In the genomic region with DNA sequence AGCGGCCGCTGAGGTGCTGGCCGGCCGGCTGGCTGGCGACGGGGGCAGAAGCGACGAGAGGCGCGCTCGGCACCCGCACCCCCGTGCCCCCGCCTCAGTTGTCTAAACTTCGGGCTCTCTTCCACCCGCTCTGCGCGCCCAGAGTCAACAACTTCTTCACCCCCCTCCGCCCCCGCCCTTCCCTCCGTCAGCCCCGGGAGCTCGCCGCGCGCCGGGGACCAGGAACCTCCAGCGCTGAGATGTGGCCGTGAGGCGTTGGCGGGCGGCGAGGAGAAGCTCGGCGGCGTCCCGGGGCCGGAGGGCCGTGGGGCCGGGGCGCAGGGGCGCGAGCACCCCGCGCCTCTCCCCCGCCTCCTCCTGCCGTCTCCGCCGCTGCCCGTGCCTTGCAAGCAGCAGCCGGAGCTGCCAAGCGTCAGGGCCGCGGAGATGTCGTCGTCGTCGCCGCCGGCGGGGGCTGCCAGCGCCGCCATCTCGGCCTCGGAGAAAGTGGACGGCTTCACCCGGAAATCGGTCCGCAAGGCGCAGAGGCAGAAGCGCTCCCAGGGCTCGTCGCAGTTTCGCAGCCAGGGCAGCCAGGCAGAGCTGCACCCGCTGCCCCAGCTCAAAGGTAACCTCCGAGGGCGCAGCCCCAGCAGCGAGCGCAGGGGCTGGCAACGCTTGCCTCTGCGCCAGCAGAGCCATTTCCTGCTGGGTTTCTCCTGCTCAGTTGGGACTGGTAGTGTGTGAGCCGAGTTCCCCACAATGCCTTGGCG, we compare ENCODE assay signal across 8 cellular contexts. TPM values are rescaled to one million over a fixed set of nuclear protein-coding genes. Genes with fewer than 3 reads are reported as not detected.
DNase-seq lines count a peak whose midpoint lies in the region; ATAC-seq, FAIRE-seq and TF ChIP-seq lines count a peak whose summit lies in the region.

No MANE protein-coding gene starts in this region.

- H3K36me3 ChIP-seq in HepG2 (replicated peaks in 1 of 2; ENCODE audit: control insufficient read depth in 1 of 2, insufficient read depth in 2 of 2, low read length in 2 of 2): no peaks in the 10 kb centered on the region

- FAIRE-seq in HepG2 (lab: Jason Lieb, UNC): no peak

- H3K4me3 ChIP-seq in HepG2 (replicated peaks in 1 of 3; ENCODE audit: insufficient read depth in 1 of 3, low read depth in 2 of 3, low read length in 3 of 3): peak overlapping the region; percentile 85 to 98 (median 96)

- WGBS in HepG2 (ENCODE audit: low lambda C conversion rate): 0% methylated on average over 2 of the region's 83 CpGs

- CTCF ChIA-PET in HepG2 (lab: Yijun Ruan, JAX; ENCODE audit: low intra/inter-chr PET ratio, low total read pairs): no interaction called here

- in situ Hi-C loops in HepG2 (cut with HindIII; ENCODE audit: extremely low pct_ligation_motif_present, low pct_unique_long_range_greater_than_20kb): no loop called here

- no TSS peak for BruUV-seq in HepG2 (replicated peaks; lab: Mats Ljungman, UMichigan)

- no peak overlapping the region for H2AFZ ChIP-seq in HepG2 (ENCODE audit: low read length)

- ATAC-seq in HG02678 (IDR thresholded peaks at IDR 0.05; ENCODE audit: unreplicated experiment) (peak; percentile 10), HepG2 (peak; percentile 39)
- peak; percentile 7 to 9 for ATAC-seq in activated CD4-positive, CD25-positive, alpha-beta regulatory T cell treated with anti-CD3 and anti-CD28 coated beads, Interleukin-2, amount 50 U/mL, for 24 hours

- no peaks in the 10 kb centered on the region; a peak in 1 of 5 replicates for H3K27me3 ChIP-seq in HepG2 (ENCODE audit: control insufficient read depth in 1 of 2, insufficient read depth in 2 of 2, low read length in 2 of 2)

- no peak for TF ChIP-seq EP300 in HepG2 (IDR thresholded peaks at IDR 0.05; ENCODE audit: low read depth in 2 of 2, low read length in 2 of 2)
- TF ChIP-seq EP300 in HepG2 (CRISPR knock-in tag; IDR thresholded peaks at IDR 0.05; ENCODE audit: borderline replicate concordance): 0 out of 2 replicates have a peak, but pooled peaks have one; percentile 16

- peak overlapping the region; percentile 91 for H3K27ac ChIP-seq in HepG2 (ENCODE audit: extremely low read length, insufficient read depth, low read length)

- H3K9me3 ChIP-seq in HepG2 (ENCODE audit: low read length): no peaks in the 10 kb centered on the region

- H3K79me2 ChIP-seq in HepG2 (ENCODE audit: insufficient read depth, low read length): peaks cover 53% of the 10 kb centered on the region

- H3K9ac ChIP-seq in HepG2 (ENCODE audit: insufficient read depth, low read depth, low read length): peak overlapping the region; percentile 91

- TF ChIP-seq CTCF in HepG2 (CRISPR knock-in tag; IDR thresholded peaks at IDR 0.05): no peak

- H3K4me2 ChIP-seq in HepG2 (ENCODE audit: low read depth, low read length): peak overlapping the region; percentile 82

- H4K20me1 ChIP-seq in HepG2 (ENCODE audit: insufficient read depth, low read length): peaks cover 42% of the 10 kb centered on the region

- peaks cover 40% of the 10 kb centered on the region for H3K4me1 ChIP-seq in HepG2 (ENCODE audit: insufficient read depth, low read length)

- peak; percentile 60 for DNase-seq in NCI-H1436 (lab: John Stamatoyannopoulos, UW)
- DNase-seq in NCI-H1436 treated with DMSO at 0.1 percent for 48 hours (lab: John Stamatoyannopoulos, UW): no peak
- peak; percentile 56 for DNase-seq in NCI-H146 (lab: John Stamatoyannopoulos, UW)
- peak; percentile 34 for DNase-seq in cerebellum (ENCODE audit: low spot score)
- no peak for DNase-seq in HepG2 (ENCODE audit: low spot score)
- peak; percentile 61 to 63 for DNase-seq in stimulated activated CD4-positive, alpha-beta T cell treated with anti-CD3 and anti-CD28 coated beads, Interleukin-4, amount 100 ng/mL, for 48 hours (ENCODE audit: low read depth in 2 of 2)

- POLR2A ChIA-PET in HepG2 (lab: Yijun Ruan, JAX): interaction anchor here (0.6 to 2.0 kb wide), 12 partner anchors 24 to 250 kb away, joined by 3 to 18 read pairs (median 4); a partner anchor contains a TSS

- TF ChIP-seq POLR2A in HepG2 (IDR thresholded peaks at IDR 0.05; ENCODE audit: insufficient read depth in 1 of 2, low read depth in 2 of 2, low read length in 2 of 2): peak in 1 of 2 experiments; percentile 48; a peak in 1 of 4 replicates

- intact Hi-C loops in HepG2 (cut with micrococcal nuclease; ENCODE audit: unreplicated experiment): loop anchor here (1.0 to 5.0 kb wide), 4 partner anchors 30 to 171 kb away; no protein-coding TSS in a partner anchor

- peak; percentile 15; the same call in 1 of the 2 replicates for TF ChIP-seq RAD21 in HepG2 (CRISPR knock-in tag; IDR thresholded peaks at IDR 0.05)

TF ChIP-seq in HepG2, 621 proteins besides CTCF, POLR2A, EP300 and RAD21 (continues in another document):
- TF ChIP-seq NR1H2 (CRISPR knock-in tag; IDR thresholded peaks at IDR 0.05; ENCODE audit: borderline replicate concordance, low read depth) (no peak), ZNF772 (CRISPR knock-in tag; IDR thresholded peaks at IDR 0.05) (no peak), HES4 (CRISPR knock-in tag; IDR thresholded peaks at IDR 0.05; ENCODE audit: borderline replicate concordance) (no peak), ZFP37 (CRISPR knock-in tag; IDR thresholded peaks at IDR 0.05; ENCODE audit: borderline replicate concordance) (no peak), MXI1 (IDR thresholded peaks at IDR 0.05; ENCODE audit: borderline replicate concordance, low read depth, low read length) (no peak), PHF5A (CRISPR knock-in tag; IDR thresholded peaks at IDR 0.05; ENCODE audit: low read depth, unreplicated experiment) (no peak), ZNF841 (CRISPR knock-in tag; IDR thresholded peaks at IDR 0.05; ENCODE audit: borderline replicate concordance) (no peak), ZBTB1 (CRISPR knock-in tag; IDR thresholded peaks at IDR 0.05; ENCODE audit: borderline replicate concordance) (no peak), KAT8 (CRISPR knock-in tag; IDR thresholded peaks at IDR 0.05) (no peak), ZNF430 (CRISPR knock-in tag; IDR thresholded peaks at IDR 0.05) (no peak)
- TF ChIP-seq, protein P1, sequence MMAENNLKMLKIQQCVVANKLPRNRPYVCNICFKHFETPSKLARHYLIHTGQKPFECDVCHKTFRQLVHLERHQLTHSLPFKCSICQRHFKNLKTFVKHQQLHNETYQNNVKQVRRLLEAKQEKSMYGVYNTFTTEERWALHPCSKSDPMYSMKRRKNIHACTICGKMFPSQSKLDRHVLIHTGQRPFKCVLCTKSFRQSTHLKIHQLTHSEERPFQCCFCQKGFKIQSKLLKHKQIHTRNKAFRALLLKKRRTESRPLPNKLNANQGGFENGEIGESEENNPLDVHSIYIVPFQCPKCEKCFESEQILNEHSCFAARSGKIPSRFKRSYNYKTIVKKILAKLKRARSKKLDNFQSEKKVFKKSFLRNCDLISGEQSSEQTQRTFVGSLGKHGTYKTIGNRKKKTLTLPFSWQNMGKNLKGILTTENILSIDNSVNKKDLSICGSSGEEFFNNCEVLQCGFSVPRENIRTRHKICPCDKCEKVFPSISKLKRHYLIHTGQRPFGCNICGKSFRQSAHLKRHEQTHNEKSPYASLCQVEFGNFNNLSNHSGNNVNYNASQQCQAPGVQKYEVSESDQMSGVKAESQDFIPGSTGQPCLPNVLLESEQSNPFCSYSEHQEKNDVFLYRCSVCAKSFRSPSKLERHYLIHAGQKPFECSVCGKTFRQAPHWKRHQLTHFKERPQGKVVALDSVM (CRISPR knock-in tag; IDR thresholded peaks at IDR 0.05): no peak
- TF ChIP-seq, protein P2, sequence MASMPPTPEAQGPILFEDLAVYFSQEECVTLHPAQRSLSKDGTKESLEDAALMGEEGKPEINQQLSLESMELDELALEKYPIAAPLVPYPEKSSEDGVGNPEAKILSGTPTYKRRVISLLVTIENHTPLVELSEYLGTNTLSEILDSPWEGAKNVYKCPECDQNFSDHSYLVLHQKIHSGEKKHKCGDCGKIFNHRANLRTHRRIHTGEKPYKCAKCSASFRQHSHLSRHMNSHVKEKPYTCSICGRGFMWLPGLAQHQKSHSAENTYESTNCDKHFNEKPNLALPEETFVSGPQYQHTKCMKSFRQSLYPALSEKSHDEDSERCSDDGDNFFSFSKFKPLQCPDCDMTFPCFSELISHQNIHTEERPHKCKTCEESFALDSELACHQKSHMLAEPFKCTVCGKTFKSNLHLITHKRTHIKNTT (CRISPR knock-in tag; IDR thresholded peaks at IDR 0.05): no peak

RNA-seq across cellular contexts. Expression of a gene that starts 0.7 kb away (rescaled TPM):
- total RNA-seq in cerebellum (15.7 TPM), HepG2 (2016; rRNA removed; fragmentation: Illumina TruSeq; extraction: Trizol) (22.0 and 26.5 TPM in 2 replicates)
- 6.9 and 7.3 TPM in 2 replicates for total RNA-seq in HepG2 (2016; cell fraction: cytosol; rRNA removed; fragmentation: Illumina TruSeq; extraction: Trizol; ENCODE audit: low read depth)
- 21.8 and 25.0 TPM in 2 replicates for total RNA-seq in HepG2 (2016; cell fraction: insoluble cytoplasmic fraction; rRNA removed; fragmentation: Illumina TruSeq; extraction: Trizol)
- 22.7 and 24.3 TPM in 2 replicates for total RNA-seq in HepG2 (2016; cell fraction: membrane; rRNA removed; fragmentation: Illumina TruSeq; extraction: Trizol)
- 15.8 and 16.6 TPM in 2 replicates for total RNA-seq in HepG2 (2016; cell fraction: nucleus; rRNA removed; fragmentation: Illumina TruSeq; extraction: Trizol)
- 27.5 and 31.4 TPM in 2 replicates for polyA plus RNA-seq in HepG2 (2011; rRNA removed)
- polyA plus RNA-seq in HepG2 (2011; cell fraction: cytosol; rRNA removed): 14.2 and 20.6 TPM in 2 replicates
- 13.4 and 15.4 TPM in 2 replicates for polyA plus RNA-seq in HepG2 (2011; cell fraction: nucleus; rRNA removed)
- polyA plus RNA-seq in HepG2 (2012): 20.6 and 22.6 TPM in 2 replicates
- polyA plus RNA-seq in HepG2 (2016; cell fraction: cytosol; fragmentation: Illumina TruSeq; extraction: Trizol; ENCODE audit: low read depth): 5.8 and 6.4 TPM in 2 replicates
- polyA plus RNA-seq in HepG2 (2016; cell fraction: insoluble cytoplasmic fraction; fragmentation: Illumina TruSeq; extraction: Trizol; ENCODE audit: low read depth): 27.2 and 28.9 TPM in 2 replicates
- polyA plus RNA-seq in HepG2 (2016; cell fraction: membrane; fragmentation: Illumina TruSeq; extraction: Trizol; ENCODE audit: low read depth): 18.6 and 19.6 TPM in 2 replicates
- 19.9 and 22.9 TPM in 2 replicates for polyA plus RNA-seq in HepG2 (2016; cell fraction: nucleus; fragmentation: Illumina TruSeq; extraction: Trizol; ENCODE audit: insufficient read depth, low read depth)
- polyA minus RNA-seq in HepG2 (2011; rRNA and poly(A)+ RNA removed; ENCODE audit: low replicate concordance): 10.8 and 12.7 TPM in 2 replicates
- polyA minus RNA-seq in HepG2 (2011; cell fraction: cytosol; rRNA and poly(A)+ RNA removed): 16.4 and 21.3 TPM in 2 replicates
- polyA minus RNA-seq in HepG2 (2011; cell fraction: nucleus; rRNA and poly(A)+ RNA removed): 21.4 and 23.7 TPM in 2 replicates

Comparison
In these comparisons a context has a peak if more than half of its experiments do, and no peak if none do; other contexts are left out.
1. DNase-seq: peak in NCI-H1436 (single experiment), NCI-H146 (single experiment), cerebellum (single experiment) and stimulated activated CD4-positive, alpha-beta T cell treated with anti-CD3 and anti-CD28 coated beads, Interleukin-4, amount 100 ng/mL, for 48 hours (2 of 2); none in NCI-H1436 treated with DMSO at 0.1 percent for 48 hours (single experiment) and HepG2 (single experiment).
2. Peak in every context shown above with its lines, with median percentiles within 50 percentile points of each other: ATAC-seq.